ENCODE assay signal across 1 cellular context in genomic region chr12:113271466-113271852, GRCh38.
TF ChIP-seq lines count a peak whose summit lies in the region.

No MANE protein-coding gene starts in this region.

TF ChIP-seq in HepG2, 621 proteins besides CTCF, POLR2A, EP300 and RAD21 (continued from another document):
- TF ChIP-seq MYC (CRISPR knock-in tag; IDR thresholded peaks at IDR 0.05; ENCODE audit: borderline replicate concordance) = no peak
- TF ChIP-seq MAX (IDR thresholded peaks at IDR 0.05) = no peak
- no peak for TF ChIP-seq DDIT3 (CRISPR knock-in tag; IDR thresholded peaks at IDR 0.05)
- no peak for TF ChIP-seq THAP7 (CRISPR knock-in tag; IDR thresholded peaks at IDR 0.05)
- no peak for TF ChIP-seq FOXA3 (CRISPR knock-in tag; IDR thresholded peaks at IDR 0.05)
- no peak for TF ChIP-seq PCBP1 (IDR thresholded peaks at IDR 0.05; ENCODE audit: borderline replicate concordance, low read depth, low read length)
- no peak for TF ChIP-seq FOXM1 (CRISPR knock-in tag; IDR thresholded peaks at IDR 0.05)
- no peak for TF ChIP-seq TFDP1 (CRISPR knock-in tag; IDR thresholded peaks at IDR 0.05; ENCODE audit: borderline replicate concordance)
- no peak for TF ChIP-seq NR2C2 (CRISPR knock-in tag; IDR thresholded peaks at IDR 0.05; ENCODE audit: borderline replicate concordance)
